8 cellular contexts compared by ENCODE assay signal in genomic region chr1:6423321-6423999, GRCh38. TPM values are rescaled to one million over a fixed set of nuclear protein-coding genes. Genes with fewer than 3 reads are reported as not detected.
A peak's percentile ranks its signal among the peaks of the same experiment; 100 is the strongest.
DNase-seq lines count a peak whose midpoint lies in the region; ATAC-seq and TF ChIP-seq lines count a peak whose summit lies in the region.

No MANE protein-coding gene starts in this region.

- peak; percentile 44 for ATAC-seq in GM18867 (IDR thresholded peaks at IDR 0.05; ENCODE audit: unreplicated experiment)

- 5% methylated on average over 23 of the region's 24 CpGs; no CpG with 5 or more reads in 1 of the 2 donors for WGBS in transverse colon (ENCODE audit: low coverage in 1 of 2), 2 donors

- TF ChIP-seq POLR2A in transverse colon (IDR thresholded peaks at IDR 0.05): no peak

- peaks cover 27% of the 10 kb centered on the region for H3K4me1 ChIP-seq in ACC112 (ENCODE audit: control insufficient read depth, insufficient read depth, low read length, unreplicated experiment)
- peaks cover 23 to 72% (median 72%) of the 10 kb centered on the region in 4 donors for H3K4me1 ChIP-seq in transverse colon

- no peak overlapping the region for H3K4me3 Mint-ChIP-seq in activated CD4-positive, alpha-beta T cell treated with anti-CD3 and anti-CD28 coated beads, Interleukin-2, amount 10 ng/mL, durations not matched to agents 7 days and 5 days

- no peaks in the 10 kb centered on the region for H3K9me2 ChIP-seq in neural cell (ENCODE audit: insufficient read depth, low read length)

- DNase-seq in NCI-H2196 treated with DMSO at 0.1 percent for 48 hours (lab: John Stamatoyannopoulos, UW; ENCODE audit: unreplicated experiment): peak; percentile 96
- peak; percentile 73 for DNase-seq in activated CD4-positive, alpha-beta T cell treated with anti-CD3 and anti-CD28 coated beads, Interleukin-2, amount 10 ng/mL, durations not matched to agents 7 days and 5 days
- DNase-seq in ecto neural progenitor cell (ENCODE audit: low spot score): peak; percentile 79
- peak; percentile 82 for DNase-seq in transverse colon
- no peak for DNase-seq in NCI-H446 treated with DMSO at 0.1 percent for 48 hours (lab: John Stamatoyannopoulos, UW)

- H3K9me3 Mint-ChIP-seq in activated CD4-positive, alpha-beta T cell treated with anti-CD3 and anti-CD28 coated beads, Interleukin-2, amount 10 ng/mL, durations not matched to agents 7 days and 5 days: no peaks in the 10 kb centered on the region

- H3K4me2 ChIP-seq in neural cell (ENCODE audit: low read length): no peak overlapping the region

- H3K36me3 Mint-ChIP-seq in activated CD4-positive, alpha-beta T cell treated with anti-CD3 and anti-CD28 coated beads, Interleukin-2, amount 10 ng/mL, durations not matched to agents 7 days and 5 days (ENCODE audit: low read depth): no peaks in the 10 kb centered on the region

- H3K4me3 ChIP-seq in ACC112 (ENCODE audit: low read depth, low read length): peak overlapping the region; percentile 16
- peak overlapping the region; percentile 34 for H3K4me3 ChIP-seq in neural cell (ENCODE audit: low read length)
- H3K4me3 ChIP-seq in transverse colon: no peak overlapping the region

- H2AFZ ChIP-seq in ACC112 (ENCODE audit: low read length, unreplicated experiment) (no peak overlapping the region), neural cell (ENCODE audit: low read depth, low read length) (no peak overlapping the region)

- no peaks in the 10 kb centered on the region for H3F3A ChIP-seq in neural cell (ENCODE audit: insufficient read depth, low read length, poor library complexity, severe bottlenecking)

- peak; percentile 66 for TF ChIP-seq RAD21 in neural cell (conservative IDR thresholded peaks at IDR 0.05)

- no peaks in the 10 kb centered on the region for H4K20me1 ChIP-seq in neural cell (ENCODE audit: insufficient read depth)

- in situ Hi-C loops in transverse colon (cut with MboI; ENCODE audit: low pct_ligation_motif_present in 1 of 4, low pct_unique_long_range_greater_than_20kb in 1 of 4, low sequenced_read_pairs in 3 of 4): loop anchor here in 1 of 4 donors (25.0 kb wide), 1 partner anchor 186 kb away; the partner anchor contains the start of genes HES3 and ICMT

- H3K9me3 ChIP-seq in neural cell (ENCODE audit: low read length) (no peaks in the 10 kb centered on the region), transverse colon (no peaks in the 10 kb centered on the region)

- CTCF ChIA-PET in activated CD4-positive, alpha-beta T cell treated with anti-CD3 and anti-CD28 coated beads, Interleukin-2, amount 10 ng/mL, durations not matched to agents 7 days and 5 days (lab: Charles Lee): interaction anchor here (0.6 to 4.2 kb wide), 20 partner anchors 9 to 186 kb away, joined by 3 to 17 read pairs (median 4); no protein-coding TSS in a partner anchor

- H3K9ac ChIP-seq in neural cell (ENCODE audit: low read length): no peak overlapping the region

- peaks cover 49% of the 10 kb centered on the region for H3K27me3 ChIP-seq in ACC112 (ENCODE audit: insufficient read depth, low read length)
- peaks cover 79% of the 10 kb centered on the region for H3K27me3 ChIP-seq in neural cell (ENCODE audit: insufficient read depth, low read depth, low read length)
- H3K27me3 ChIP-seq in transverse colon: peaks cover 89% of the 10 kb centered on the region

- H3K79me2 ChIP-seq in ACC112 (ENCODE audit: control insufficient read depth, insufficient read depth, low read length, unreplicated experiment) (no peaks in the 10 kb centered on the region), neural cell (replicated peaks; ENCODE audit: insufficient read depth, low read length) (no peaks in the 10 kb centered on the region)

- H3K36me3 ChIP-seq in ACC112 (ENCODE audit: insufficient read depth, low read length): no peaks in the 10 kb centered on the region
- H3K36me3 ChIP-seq in neural cell (ENCODE audit: insufficient read depth, low read length): no peaks in the 10 kb centered on the region
- no peaks in the 10 kb centered on the region for H3K36me3 ChIP-seq in transverse colon

- H3K27ac ChIP-seq in ACC112 (ENCODE audit: low read depth, low read length): no peak overlapping the region
- no peak overlapping the region for H3K27ac ChIP-seq in neural cell (ENCODE audit: low read length)
- H3K27ac ChIP-seq in transverse colon: no peak overlapping the region

- H3K27me3 Mint-ChIP-seq in activated CD4-positive, alpha-beta T cell treated with anti-CD3 and anti-CD28 coated beads, Interleukin-2, amount 10 ng/mL, durations not matched to agents 7 days and 5 days: peaks cover 53% of the 10 kb centered on the region

- TF ChIP-seq EP300 in neural cell (conservative IDR thresholded peaks at IDR 0.05; ENCODE audit: poor library complexity, severe bottlenecking) (no peak), transverse colon (IDR thresholded peaks at IDR 0.05; ENCODE audit: low read depth) (no peak)

- intact Hi-C loops in transverse colon (cut with DNase I; ENCODE audit: low total_unique reads): no loop called here

- TF ChIP-seq CTCF in neural cell (IDR thresholded peaks at IDR 0.05; ENCODE audit: poor library complexity, severe bottlenecking): peak; percentile 85
- peak; percentile 67 to 82 (median 77) for TF ChIP-seq CTCF in transverse colon (IDR thresholded peaks at IDR 0.05)

- POLR2A ChIA-PET in activated CD4-positive, alpha-beta T cell treated with anti-CD3 and anti-CD28 coated beads, Interleukin-2, amount 10 ng/mL, durations not matched to agents 7 days and 5 days (lab: Charles Lee): no interaction called here

- no peak overlapping the region for H3K27ac Mint-ChIP-seq in activated CD4-positive, alpha-beta T cell treated with anti-CD3 and anti-CD28 coated beads, Interleukin-2, amount 10 ng/mL, durations not matched to agents 7 days and 5 days

- H3K4me1 Mint-ChIP-seq in activated CD4-positive, alpha-beta T cell treated with anti-CD3 and anti-CD28 coated beads, Interleukin-2, amount 10 ng/mL, durations not matched to agents 7 days and 5 days: peaks cover 15% of the 10 kb centered on the region

TF ChIP-seq in neural cell, 6 proteins besides CTCF, POLR2A, EP300 and RAD21:
- TF ChIP-seq SMC3 (conservative IDR thresholded peaks at IDR 0.05; ENCODE audit: poor library complexity) (peak; percentile 73), TAF1 (IDR thresholded peaks at IDR 0.05; ENCODE audit: low read depth) (no peak)

RNA-seq across cellular contexts. Expression of gene ESPN, which starts 1.1 kb away (rescaled TPM):
- total RNA-seq in activated CD4-positive, alpha-beta T cell treated with anti-CD3 and anti-CD28 coated beads, Interleukin-2, amount 10 ng/mL, durations not matched to agents 7 days and 5 days: under 1 TPM; 0.56 to 0.77 TPM
- not detected in 2 replicates for polyA plus RNA-seq in neural cell
- not detected in 2 replicates for polyA minus RNA-seq in neural cell
- total RNA-seq in transverse colon: 100 to 1,000 TPM in 3 of 4 donors, 10 to 100 TPM in 1; 40.2 to 368 (median 157) TPM

RNA-seq across cellular contexts. Expression of gene HES2, which starts 3.7 kb away (rescaled TPM):
- under 1 TPM; 0.21 to 0.30 TPM for total RNA-seq in activated CD4-positive, alpha-beta T cell treated with anti-CD3 and anti-CD28 coated beads, Interleukin-2, amount 10 ng/mL, durations not matched to agents 7 days and 5 days
- not detected in 2 replicates for polyA plus RNA-seq in neural cell
- polyA minus RNA-seq in neural cell: not detected in 2 replicates
- 10 to 100 TPM; 10.5 to 38.8 (median 25.4) TPM for total RNA-seq in transverse colon

RNA-seq across cellular contexts. Expression of gene ACOT7, which starts 29.9 kb away (rescaled TPM):
- 100 to 1,000 TPM; 101 TPM for total RNA-seq in activated CD4-positive, alpha-beta T cell treated with anti-CD3 and anti-CD28 coated beads, Interleukin-2, amount 10 ng/mL, durations not matched to agents 7 days and 5 days
- 101 TPM in 2 replicates for polyA plus RNA-seq in neural cell
- polyA minus RNA-seq in neural cell: 60.1 and 74.8 TPM in 2 replicates
- total RNA-seq in transverse colon: 10 to 100 TPM in 3 of 4 donors, 1 to 10 TPM in 1; 5.6 to 55.0 (median 31.0) TPM

RNA-seq across cellular contexts. Expression of gene TNFRSF25, which starts 42.5 kb away (rescaled TPM):
- 10 to 100 TPM; 88.5 to 92.8 TPM for total RNA-seq in activated CD4-positive, alpha-beta T cell treated with anti-CD3 and anti-CD28 coated beads, Interleukin-2, amount 10 ng/mL, durations not matched to agents 7 days and 5 days
- 52.2 and 68.5 TPM in 2 replicates for polyA plus RNA-seq in neural cell
- 8.0 and 10.0 TPM in 2 replicates for polyA minus RNA-seq in neural cell
- 10 to 100 TPM; 38.9 to 55.3 (median 45.0) TPM for total RNA-seq in transverse colon

Comparison
In these comparisons a context has a peak if more than half of its experiments do, and no peak if none do; other contexts are left out.
1. H3K4me3 ChIP-seq: peak in ACC112 (single experiment) and neural cell (single experiment); none in transverse colon (0 of 4).
2. RNA of gene ESPN, which starts 1.1 kb away (total RNA-seq): 40.2 to 368 TPM in transverse colon; 0.56 to 0.77 TPM in activated CD4-positive, alpha-beta T cell treated with anti-CD3 and anti-CD28 coated beads, Interleukin-2, amount 10 ng/mL, durations not matched to agents 7 days and 5 days; every median in the first group is over 10 times any median in the second.
3. RNA of gene HES2, which starts 3.7 kb away (total RNA-seq): 10.5 to 38.8 TPM in transverse colon; 0.21 to 0.30 TPM in activated CD4-positive, alpha-beta T cell treated with anti-CD3 and anti-CD28 coated beads, Interleukin-2, amount 10 ng/mL, durations not matched to agents 7 days and 5 days; every median in the first group is over 4 times any median in the second.